Comparison of ENCODE assay signal across 25 cellular contexts in the genomic region with DNA sequence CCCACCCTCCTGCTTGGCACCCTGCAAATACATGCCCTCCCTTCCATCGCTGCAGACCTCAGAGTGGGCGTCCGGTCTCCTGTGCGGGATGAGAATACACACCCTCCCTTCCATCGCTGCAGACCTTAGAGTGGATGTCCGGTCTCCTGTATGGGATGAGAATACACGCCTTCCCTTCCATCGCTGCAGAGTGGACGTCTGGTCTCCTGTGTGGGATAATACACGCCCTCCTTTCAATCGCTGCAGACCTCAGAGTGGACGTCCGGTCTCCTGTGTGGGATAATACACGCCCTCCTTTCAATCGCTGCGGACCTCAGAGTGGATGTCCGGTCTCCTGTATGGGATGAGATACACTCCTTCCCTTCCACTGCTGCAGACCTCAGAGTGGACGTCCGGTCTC.
A peak's percentile ranks its signal among the peaks of the same experiment; 100 is the strongest.
DNase-seq lines count a peak whose midpoint lies in the region; ATAC-seq, FAIRE-seq and TF ChIP-seq lines count a peak whose summit lies in the region.
"Had no signal": no experiment of that assay in that cellular context is flagged by ENCODE, and none has a peak within 500 bp of the region (broad histone marks: within the 10 kb centered on the region; RNA-seq: fewer than 3 reads in every experiment).

No MANE protein-coding gene starts in this region.

- no peak overlapping the region for H2BK120ac ChIP-seq in H1 (replicated peaks; ENCODE audit: low read depth, low read length)

- WGBS in H1 (ENCODE audit: extremely low coverage in 1 of 2, insufficient coverage in 1 of 2, insufficient read length in 1 of 2, insufficient replicate concordance in 2 of 2, low coverage in 1 of 2, low lambda C conversion rate in 2 of 2, missing lambda C conversion rate in 1 of 2), 2 experiments, result 97% methylated on average over 17 of the region's 19 CpGs; no CpG with 5 or more reads in 1 of the 2 experiments

- no peak overlapping the region for H3K56ac ChIP-seq in H1 (replicated peaks; ENCODE audit: insufficient read length, low read depth, low read length)

- no peak for FAIRE-seq in H1 (lab: Jason Lieb, UNC)
- FAIRE-seq: G401.6, GM12892, GM18507 had no signal

- no peak overlapping the region for H3K4ac ChIP-seq in H1 (replicated peaks; ENCODE audit: insufficient read length, low read depth, low read length)

- no peak overlapping the region for H3K18ac ChIP-seq in H1 (ENCODE audit: extremely low read depth, low read length)

- H3K4me2 ChIP-seq in BLaER1 treated with 17β-estradiol and CSF1 and Interleukin-3, amounts not matched to agents 10 nM and 100 nM, result peak overlapping the region in 10 of 11 experiments; percentile 0 to 96 (median 83); a peak in 19 of 22 replicates
- H3K4me2 ChIP-seq in H1 (ENCODE audit: insufficient read depth in 1 of 2, low read depth in 2 of 2, low read length in 2 of 2), result no peak overlapping the region

- no peak overlapping the region for H3K23ac ChIP-seq in H1 (ENCODE audit: insufficient read length)

- TF ChIP-seq RAD21 in H1 (IDR thresholded peaks at IDR 0.05 in 1 of 2, conservative IDR thresholded peaks at IDR 0.05 in 1 of 2; ENCODE audit: low read depth in 2 of 2, low read length in 2 of 2), result no peak

- H2BK12ac ChIP-seq in H1 (ENCODE audit: low read depth, low read length), result peak overlapping the region; percentile 87; the same call in 1 of the 2 replicates

- H3K36me3 Mint-ChIP-seq in nephron progenitor cell (ENCODE audit: low read depth) (no peaks in the 10 kb centered on the region), type B pancreatic cell (no peaks in the 10 kb centered on the region)
- H3K36me3 Mint-ChIP-seq: CD4-positive, alpha-beta memory T cell had no signal

- H2BK20ac ChIP-seq in H1 (ENCODE audit: low read length), result no peak overlapping the region

- H3K27me3 Mint-ChIP-seq in nephron progenitor cell (ENCODE audit: low read depth, poor library complexity) (peaks cover 18% of the 10 kb centered on the region), type B pancreatic cell (peaks cover 7% of the 10 kb centered on the region)

- H4K5ac ChIP-seq in H1 (ENCODE audit: insufficient read length, low read depth, low read length), result no peak overlapping the region

- TF ChIP-seq CTCF in H1 (IDR thresholded peaks at IDR 0.05; ENCODE audit: control extremely low read depth in 1 of 3, insufficient read depth in 1 of 3, low read depth in 1 of 3, low read length in 3 of 3) (no peak), nephron progenitor cell (IDR thresholded peaks at IDR 0.05) (no peak), type B pancreatic cell (conservative IDR thresholded peaks at IDR 0.05) (no peak)

- H2AFZ ChIP-seq in H1 (ENCODE audit: low read length), result no peak overlapping the region

- ATAC-seq in GM18498 (IDR thresholded peaks at IDR 0.05; ENCODE audit: unreplicated experiment), result no peak

- H3K4me1 ChIP-seq in BLaER1 treated with 17β-estradiol and CSF1 and Interleukin-3, amounts not matched to agents 10 nM and 100 nM, result peaks cover 54 to 87% (median 82%) of the 10 kb centered on the region in 10 experiments
- peaks cover under 1 to 5% (median 3%) of the 10 kb centered on the region in 4 experiments; a peak in 3 of 7 replicates for H3K4me1 ChIP-seq in H1 (replicated peaks in 1 of 4; ENCODE audit: control insufficient read depth in 3 of 4, insufficient read depth in 4 of 4, low read length in 3 of 4)
- H3K4me1 ChIP-seq: BE2C had no signal

- H3K27ac Mint-ChIP-seq in nephron progenitor cell (no peak overlapping the region), type B pancreatic cell (no peak overlapping the region)
- H3K27ac Mint-ChIP-seq: CD4-positive, alpha-beta memory T cell; HFFc6 had no signal

- H3K36me3 ChIP-seq in BLaER1 treated with 17β-estradiol and CSF1 and Interleukin-3, amounts not matched to agents 10 nM and 100 nM, result peaks cover 0 to 7% (median 0%) of the 10 kb centered on the region in 11 experiments; a peak in 7 of 22 replicates
- H3K36me3 ChIP-seq in H1 (ENCODE audit: control insufficient read depth in 2 of 4, insufficient read depth in 4 of 4, low read length in 3 of 4), result no peaks in the 10 kb centered on the region
- H3K36me3 ChIP-seq: BE2C, Peyer's patch had no signal

- no peaks in the 10 kb centered on the region for H3K79me1 ChIP-seq in H1 (ENCODE audit: low read depth, low read length)

- no peak for DNase-seq in H1 (ENCODE audit: low read depth in 1 of 2, low spot score in 2 of 2)
- no peak for DNase-seq in nephron progenitor cell
- no peak for DNase-seq in type B pancreatic cell (ENCODE audit: extremely low spot score, unreplicated experiment)
- DNase-seq in DMS 273 (lab: John Stamatoyannopoulos, UW; ENCODE audit: unreplicated experiment), result no peak
- no peak for DNase-seq in stimulated activated CD4-positive, alpha-beta T cell treated with anti-CD3 and anti-CD28 coated beads, Interleukin-2, amount 100 ng/mL, for 24 hours
- DNase-seq in activated gamma-delta T cell treated with Interleukin-2 at 50 U/mL for 16 hours, result no peak
- DNase-seq: BE2C; Calu3; CD4-positive, alpha-beta memory T cell; H7; HFFc6; Kasumi-1; NCI-H1417; NCI-H1694 treated with DMSO at 0.1 percent for 48 hours; NCI-H2081 treated with DMSO at 0.1 percent for 48 hours; NCI-H2171 treated with DMSO at 0.1 percent for 48 hours; NCI-H524 treated with DMSO at 0.1 percent for 48 hours; NCI-H82; SJCRH30 had no signal

- no peaks in the 10 kb centered on the region for H3K79me2 ChIP-seq in H1 (ENCODE audit: control insufficient read depth in 1 of 2, insufficient read depth in 2 of 2, low read length in 2 of 2)

- H3K4me1 Mint-ChIP-seq in nephron progenitor cell, result peaks cover 51% of the 10 kb centered on the region
- H3K4me1 Mint-ChIP-seq in type B pancreatic cell (ENCODE audit: unreplicated experiment), result peaks cover 10% of the 10 kb centered on the region

- no peak overlapping the region for H2AK5ac ChIP-seq in H1 (ENCODE audit: low read depth, low read length)

- peaks cover 5% of the 10 kb centered on the region; the same call in 1 of the 2 replicates for H3K23me2 ChIP-seq in H1 (ENCODE audit: low read depth, low read length)

- H3K9me3 Mint-ChIP-seq in nephron progenitor cell, result no peaks in the 10 kb centered on the region
- no peaks in the 10 kb centered on the region for H3K9me3 Mint-ChIP-seq in type B pancreatic cell
- H3K9me3 Mint-ChIP-seq: HFFc6 had no signal

- H2BK5ac ChIP-seq in H1 (ENCODE audit: low read depth, low read length), result no peak overlapping the region

- no peak for TF ChIP-seq EP300 in H1 (IDR thresholded peaks at IDR 0.05; ENCODE audit: borderline replicate concordance in 1 of 2, low read depth in 2 of 2, low read length in 2 of 2)

- peak overlapping the region in 3 of 10 experiments; percentile 1 to 51 (median 45); a peak in 3 of 20 replicates for H3K4me3 ChIP-seq in BLaER1 treated with 17β-estradiol and CSF1 and Interleukin-3, amounts not matched to agents 10 nM and 100 nM
- no peak overlapping the region for H3K4me3 ChIP-seq in H1 (ENCODE audit: extremely low read depth in 1 of 4, insufficient read depth in 2 of 4, low read depth in 3 of 4, low read length in 4 of 4)
- H3K4me3 ChIP-seq: Peyer's patch, SJCRH30 had no signal

- H4K20me1 ChIP-seq in BLaER1 treated with 17β-estradiol and CSF1 and Interleukin-3, amounts not matched to agents 10 nM and 100 nM, result no peaks in the 10 kb centered on the region
- no peaks in the 10 kb centered on the region for H4K20me1 ChIP-seq in H1 (replicated peaks in 1 of 2; ENCODE audit: control insufficient read depth in 1 of 2, insufficient read depth in 2 of 2, low read length in 2 of 2)

- H3K9me3 ChIP-seq in BLaER1 treated with 17β-estradiol and CSF1 and Interleukin-3, amounts not matched to agents 10 nM and 100 nM (replicated peaks in 1 of 11), result peaks cover 11 to 16% (median 13%) of the 10 kb centered on the region in 11 experiments
- H3K9me3 ChIP-seq in H1 (ENCODE audit: insufficient read depth in 2 of 2, low read depth in 1 of 2, low read length in 1 of 2), result no peaks in the 10 kb centered on the region; a peak in 1 of 4 replicates
- H3K9me3 ChIP-seq: BE2C, Peyer's patch, SJCRH30 had no signal

- peaks cover 0 to 26% (median 0%) of the 10 kb centered on the region in 11 experiments; a peak in 4 of 22 replicates for H3K27me3 ChIP-seq in BLaER1 treated with 17β-estradiol and CSF1 and Interleukin-3, amounts not matched to agents 10 nM and 100 nM
- H3K27me3 ChIP-seq in H1 (replicated peaks in 1 of 4; ENCODE audit: control insufficient read depth in 3 of 4, extremely low read depth in 1 of 4, insufficient read depth in 3 of 4, low read length in 3 of 4), result no peaks in the 10 kb centered on the region
- H3K27me3 ChIP-seq: BE2C, Peyer's patch, SJCRH30 had no signal

- H3K9ac ChIP-seq in BLaER1 treated with 17β-estradiol and CSF1 and Interleukin-3, amounts not matched to agents 10 nM and 100 nM, result peak overlapping the region in 5 of 11 experiments; percentile 8 to 81 (median 75); a peak in 5 of 22 replicates
- no peak overlapping the region for H3K9ac ChIP-seq in H1 (replicated peaks in 1 of 4; ENCODE audit: extremely low read depth in 1 of 4, low read depth in 3 of 4, low read length in 3 of 4)

- no peak overlapping the region for H4K91ac ChIP-seq in H1 (replicated peaks; ENCODE audit: insufficient read length, low read length)

- CTCF ChIA-PET in H1 (lab: Charles Lee; ENCODE audit: partially characterized antibody), result interaction anchor here (1.2 kb wide), 1 partner anchor 27 kb away, joined by 3 read pairs; no protein-coding TSS in a partner anchor

- TF ChIP-seq POLR2A in H1 (IDR thresholded peaks at IDR 0.05; ENCODE audit: control extremely low read depth in 1 of 2, low read depth in 2 of 2, low read length in 2 of 2), result no peak

- POLR2A ChIA-PET in H1 (lab: Charles Lee; ENCODE audit: partially characterized antibody), result no interaction called here

- H4K8ac ChIP-seq in H1 (ENCODE audit: extremely low read depth, insufficient read depth, low read length), result no peak overlapping the region; the same call in 1 of the 2 replicates

- peak overlapping the region in 6 of 11 experiments; percentile 68 to 92 (median 84); a peak in 9 of 22 replicates for H3K27ac ChIP-seq in BLaER1 treated with 17β-estradiol and CSF1 and Interleukin-3, amounts not matched to agents 10 nM and 100 nM
- no peak overlapping the region for H3K27ac ChIP-seq in H1 (ENCODE audit: low read depth, low read length)
- H3K27ac ChIP-seq: SJCRH30 had no signal

- no peak overlapping the region for H3K14ac ChIP-seq in H1 (ENCODE audit: insufficient read length)

- 0 out of 2 replicates have a peak overlapping the region, but pooled peaks have one; percentile 81 for H2BK15ac ChIP-seq in H1 (ENCODE audit: low read length)

- H3K4me3 Mint-ChIP-seq in nephron progenitor cell (peak overlapping the region; percentile 16), type B pancreatic cell (peak overlapping the region; percentile 17)
- H3K4me3 Mint-ChIP-seq: CD4-positive, alpha-beta memory T cell; HFFc6 had no signal

TF ChIP-seq in H1, 55 proteins besides CTCF, POLR2A, EP300 and RAD21 (continues in another document):
- TF ChIP-seq JUN (IDR thresholded peaks at IDR 0.05; ENCODE audit: low read depth, low read length) (no peak), ZNF274 (IDR thresholded peaks at IDR 0.05; ENCODE audit: borderline replicate concordance, extremely low read depth, low read length) (no peak), EGR1 (IDR thresholded peaks at IDR 0.05; ENCODE audit: borderline replicate concordance, low read depth, low read length) (no peak), CREB1 (IDR thresholded peaks at IDR 0.05) (no peak), SAP30 (IDR thresholded peaks at IDR 0.05; ENCODE audit: insufficient read depth, insufficient replicate concordance, low read length) (no peak)

Comparison
In these comparisons a context has a peak if more than half of its experiments do, and no peak if none do; other contexts are left out.
1. H3K4me2 ChIP-seq: peak in BLaER1 treated with 17β-estradiol and CSF1 and Interleukin-3, amounts not matched to agents 10 nM and 100 nM (10 of 11); none in H1 (0 of 2).